6 cellular contexts compared by ENCODE assay signal in genomic region chr2:191799526-191799925, GRCh38.
"Had no signal": no experiment of that assay in that cellular context is flagged by ENCODE, and none has a peak within 500 bp of the region (broad histone marks: within the 10 kb centered on the region; RNA-seq: fewer than 3 reads in every experiment).

No MANE protein-coding gene starts in this region.

- DNase-seq: IMR-90, KBM-7, KG1 had no signal

- H3K4me3 ChIP-seq: K562 had no signal

- H3K27ac ChIP-seq: HL-60, KMS-11 had no signal
